Comparison of ENCODE assay signal across 28 cellular contexts in the genomic region with DNA sequence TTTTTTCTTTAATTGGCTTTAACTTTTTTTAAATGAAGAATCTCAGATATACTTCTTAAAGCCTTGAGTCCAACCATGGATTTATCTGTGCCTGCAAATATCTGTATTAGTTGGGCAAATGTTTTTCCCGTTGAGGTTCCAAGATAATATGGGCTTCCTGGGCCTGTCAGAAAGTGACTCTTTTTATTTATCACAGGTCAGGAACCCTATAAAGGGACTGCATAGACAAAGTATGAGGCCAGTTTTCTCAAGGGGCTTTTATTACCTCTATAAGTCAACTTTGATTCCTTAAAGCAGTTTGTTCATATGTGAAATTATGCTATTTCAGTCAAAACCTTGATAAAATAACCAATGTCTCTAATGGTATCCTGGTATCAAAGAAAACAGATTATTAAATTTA.
"Had no signal": no experiment of that assay in that cellular context is flagged by ENCODE, and none has a peak within 500 bp of the region (broad histone marks: within the 10 kb centered on the region; RNA-seq: fewer than 3 reads in every experiment).

No MANE protein-coding gene starts in this region.

- ATAC-seq: effector memory CD8-positive, alpha-beta T cell; esophagus mucosa; foreskin keratinocyte; gastrocnemius medialis; gastroesophageal sphincter; heart left ventricle; heart right ventricle had no signal

- FAIRE-seq: colon, endometrium, endothelial cell of umbilical vein, frontal cortex had no signal

- H3K9me3 Mint-ChIP-seq: dendritic cell treated with granulocyte-macrophage colony-stimulating factor and Interleukin-4, amounts not matched to agents 40 ng/mL and 50 ng/mL, for 4 days; effector memory CD8-positive, alpha-beta T cell; endodermal cell had no signal

- H3K27ac Mint-ChIP-seq: dendritic cell treated with granulocyte-macrophage colony-stimulating factor and Interleukin-4, amounts not matched to agents 40 ng/mL and 50 ng/mL, for 4 days; effector memory CD8-positive, alpha-beta T cell; endodermal cell had no signal

- H3K9me3 ChIP-seq: colonic mucosa, esophagus muscularis mucosa, esophagus squamous epithelium, gastrocnemius medialis, gastroesophageal sphincter, heart left ventricle, heart right ventricle had no signal

- H3K4me3 Mint-ChIP-seq: dendritic cell treated with granulocyte-macrophage colony-stimulating factor and Interleukin-4, amounts not matched to agents 40 ng/mL and 50 ng/mL, for 4 days; effector memory CD8-positive, alpha-beta T cell; endodermal cell had no signal

- H3K36me3 ChIP-seq: colonic mucosa, esophagus muscularis mucosa, esophagus squamous epithelium, gastrocnemius medialis, gastroesophageal sphincter, heart left ventricle, heart right ventricle had no signal

- DNase-seq: colonic mucosa; cortex of kidney; dermis blood vessel endothelial cell; dorsolateral prefrontal cortex; effector CD4-positive, alpha-beta T cell; effector CD8-positive, alpha-beta T cell; effector memory CD4-positive, alpha-beta T cell; effector memory CD8-positive, alpha-beta T cell; endodermal cell; esophagus squamous epithelium; foreskin fibroblast; foreskin keratinocyte; foreskin melanocyte; gastrocnemius medialis; glutamatergic neuron; head of caudate nucleus; heart left ventricle; heart right ventricle had no signal

- H3K4me1 ChIP-seq: colonic mucosa, esophagus squamous epithelium, foreskin keratinocyte, gastroesophageal sphincter had no signal

- H3K4me3 ChIP-seq: colonic mucosa, coronary artery, dorsolateral prefrontal cortex, esophagus muscularis mucosa, esophagus squamous epithelium, gastrocnemius medialis, gastroesophageal sphincter, heart left ventricle, heart right ventricle had no signal

- H3K27me3 ChIP-seq: colonic mucosa, dorsolateral prefrontal cortex, esophagus muscularis mucosa, esophagus squamous epithelium, foreskin keratinocyte, gastrocnemius medialis, gastroesophageal sphincter, heart left ventricle, heart right ventricle had no signal

- H3K27me3 Mint-ChIP-seq: dendritic cell treated with granulocyte-macrophage colony-stimulating factor and Interleukin-4, amounts not matched to agents 40 ng/mL and 50 ng/mL, for 4 days had no signal

- H3K27ac ChIP-seq: colonic mucosa, coronary artery, dorsolateral prefrontal cortex, epithelial cell of prostate, esophagus muscularis mucosa, esophagus squamous epithelium, foreskin keratinocyte, gastrocnemius medialis, gastroesophageal sphincter, heart left ventricle, heart right ventricle had no signal
